In the genomic region with DNA sequence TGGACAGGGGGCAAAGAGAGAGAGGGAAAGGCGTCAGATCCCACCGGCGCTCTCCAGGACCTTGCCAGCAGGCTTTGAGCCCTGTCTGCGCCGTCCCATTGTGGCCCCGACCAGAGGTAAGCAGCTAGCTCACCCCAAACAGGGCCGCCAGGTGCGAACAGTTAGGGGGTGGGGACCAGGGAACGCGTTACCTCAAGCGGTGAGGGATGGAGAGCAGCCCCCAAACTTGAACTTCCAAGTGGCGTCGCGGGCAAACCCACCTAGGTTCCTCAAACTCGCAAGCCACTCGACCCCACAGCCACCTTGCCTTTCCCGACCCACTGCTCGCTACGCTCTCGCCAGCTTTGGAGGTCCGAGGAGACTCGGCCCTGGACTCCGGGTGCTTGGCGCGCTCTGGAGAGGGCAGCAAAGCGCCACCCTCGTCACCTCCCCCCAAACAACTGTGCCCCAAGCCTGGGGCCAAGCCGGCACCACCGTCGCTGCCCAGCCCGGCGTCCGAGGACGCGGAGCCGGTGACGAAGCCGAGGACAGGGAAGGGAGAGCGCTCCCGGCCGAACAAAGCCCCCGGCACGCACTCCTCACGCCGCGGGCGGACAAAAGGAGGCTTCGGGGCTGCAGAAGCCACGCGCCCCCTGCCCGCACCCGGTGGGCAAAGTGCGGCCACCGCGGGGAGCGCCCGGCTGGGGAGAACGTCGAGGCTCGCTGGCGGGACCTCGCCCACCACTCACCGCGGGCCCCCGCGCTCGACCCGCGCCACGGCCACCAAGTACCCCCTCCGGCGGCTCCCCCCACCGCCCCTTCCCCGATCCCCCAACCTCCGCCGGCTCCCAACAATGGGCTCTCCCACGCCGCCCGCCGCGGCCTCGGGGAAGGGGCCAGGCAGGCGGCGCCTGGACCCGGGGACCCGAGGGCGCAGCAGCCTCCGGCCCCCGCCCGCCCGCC, we compare ENCODE assay signal across 1 cellular context.
TF ChIP-seq lines count a peak whose summit lies in the region.

No MANE protein-coding gene starts in this region.

TF ChIP-seq in WTC11, 78 proteins besides CTCF, POLR2A, EP300 and RAD21 (continued from another document):
- TF ChIP-seq, protein P1, sequence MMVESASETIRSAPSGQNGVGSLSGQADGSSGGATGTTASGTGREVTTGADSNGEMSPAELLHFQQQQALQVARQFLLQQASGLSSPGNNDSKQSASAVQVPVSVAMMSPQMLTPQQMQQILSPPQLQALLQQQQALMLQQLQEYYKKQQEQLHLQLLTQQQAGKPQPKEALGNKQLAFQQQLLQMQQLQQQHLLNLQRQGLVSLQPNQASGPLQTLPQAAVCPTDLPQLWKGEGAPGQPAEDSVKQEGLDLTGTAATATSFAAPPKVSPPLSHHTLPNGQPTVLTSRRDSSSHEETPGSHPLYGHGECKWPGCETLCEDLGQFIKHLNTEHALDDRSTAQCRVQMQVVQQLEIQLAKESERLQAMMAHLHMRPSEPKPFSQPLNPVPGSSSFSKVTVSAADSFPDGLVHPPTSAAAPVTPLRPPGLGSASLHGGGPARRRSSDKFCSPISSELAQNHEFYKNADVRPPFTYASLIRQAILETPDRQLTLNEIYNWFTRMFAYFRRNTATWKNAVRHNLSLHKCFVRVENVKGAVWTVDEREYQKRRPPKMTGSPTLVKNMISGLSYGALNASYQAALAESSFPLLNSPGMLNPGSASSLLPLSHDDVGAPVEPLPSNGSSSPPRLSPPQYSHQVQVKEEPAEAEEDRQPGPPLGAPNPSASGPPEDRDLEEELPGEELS (CRISPR knock-in tag; IDR thresholded peaks at IDR 0.05), result no peak
- no peak for TF ChIP-seq SP1 (CRISPR knock-in tag; conservative IDR thresholded peaks at IDR 0.05)
- TF ChIP-seq, protein P2, sequence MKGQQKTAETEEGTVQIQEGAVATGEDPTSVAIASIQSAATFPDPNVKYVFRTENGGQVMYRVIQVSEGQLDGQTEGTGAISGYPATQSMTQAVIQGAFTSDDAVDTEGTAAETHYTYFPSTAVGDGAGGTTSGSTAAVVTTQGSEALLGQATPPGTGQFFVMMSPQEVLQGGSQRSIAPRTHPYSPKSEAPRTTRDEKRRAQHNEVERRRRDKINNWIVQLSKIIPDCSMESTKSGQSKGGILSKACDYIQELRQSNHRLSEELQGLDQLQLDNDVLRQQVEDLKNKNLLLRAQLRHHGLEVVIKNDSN (CRISPR knock-in tag; IDR thresholded peaks at IDR 0.05), result no peak
- TF ChIP-seq, protein P3, sequence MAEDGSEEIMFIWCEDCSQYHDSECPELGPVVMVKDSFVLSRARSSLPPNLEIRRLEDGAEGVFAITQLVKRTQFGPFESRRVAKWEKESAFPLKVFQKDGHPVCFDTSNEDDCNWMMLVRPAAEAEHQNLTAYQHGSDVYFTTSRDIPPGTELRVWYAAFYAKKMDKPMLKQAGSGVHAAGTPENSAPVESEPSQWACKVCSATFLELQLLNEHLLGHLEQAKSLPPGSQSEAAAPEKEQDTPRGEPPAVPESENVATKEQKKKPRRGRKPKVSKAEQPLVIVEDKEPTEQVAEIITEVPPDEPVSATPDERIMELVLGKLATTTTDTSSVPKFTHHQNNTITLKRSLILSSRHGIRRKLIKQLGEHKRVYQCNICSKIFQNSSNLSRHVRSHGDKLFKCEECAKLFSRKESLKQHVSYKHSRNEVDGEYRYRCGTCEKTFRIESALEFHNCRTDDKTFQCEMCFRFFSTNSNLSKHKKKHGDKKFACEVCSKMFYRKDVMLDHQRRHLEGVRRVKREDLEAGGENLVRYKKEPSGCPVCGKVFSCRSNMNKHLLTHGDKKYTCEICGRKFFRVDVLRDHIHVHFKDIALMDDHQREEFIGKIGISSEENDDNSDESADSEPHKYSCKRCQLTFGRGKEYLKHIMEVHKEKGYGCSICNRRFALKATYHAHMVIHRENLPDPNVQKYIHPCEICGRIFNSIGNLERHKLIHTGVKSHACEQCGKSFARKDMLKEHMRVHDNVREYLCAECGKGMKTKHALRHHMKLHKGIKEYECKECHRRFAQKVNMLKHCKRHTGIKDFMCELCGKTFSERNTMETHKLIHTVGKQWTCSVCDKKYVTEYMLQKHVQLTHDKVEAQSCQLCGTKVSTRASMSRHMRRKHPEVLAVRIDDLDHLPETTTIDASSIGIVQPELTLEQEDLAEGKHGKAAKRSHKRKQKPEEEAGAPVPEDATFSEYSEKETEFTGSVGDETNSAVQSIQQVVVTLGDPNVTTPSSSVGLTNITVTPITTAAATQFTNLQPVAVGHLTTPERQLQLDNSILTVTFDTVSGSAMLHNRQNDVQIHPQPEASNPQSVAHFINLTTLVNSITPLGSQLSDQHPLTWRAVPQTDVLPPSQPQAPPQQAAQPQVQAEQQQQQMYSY (CRISPR knock-in tag; IDR thresholded peaks at IDR 0.05), result 0 out of 2 replicates have a peak, but pooled peaks have one; percentile 26
- TF ChIP-seq ZNF671 (CRISPR knock-in tag; IDR thresholded peaks at IDR 0.05), result no peak
- TF ChIP-seq MYBL2 (CRISPR knock-in tag; IDR thresholded peaks at IDR 0.05), result no peak
- no peak for TF ChIP-seq HMGA2 (CRISPR knock-in tag; IDR thresholded peaks at IDR 0.05)
- TF ChIP-seq ZNF396 (CRISPR knock-in tag; IDR thresholded peaks at IDR 0.05; ENCODE audit: borderline replicate concordance), result no peak
- no peak for TF ChIP-seq NR1H2 (CRISPR knock-in tag; IDR thresholded peaks at IDR 0.05)
- TF ChIP-seq, protein P4, sequence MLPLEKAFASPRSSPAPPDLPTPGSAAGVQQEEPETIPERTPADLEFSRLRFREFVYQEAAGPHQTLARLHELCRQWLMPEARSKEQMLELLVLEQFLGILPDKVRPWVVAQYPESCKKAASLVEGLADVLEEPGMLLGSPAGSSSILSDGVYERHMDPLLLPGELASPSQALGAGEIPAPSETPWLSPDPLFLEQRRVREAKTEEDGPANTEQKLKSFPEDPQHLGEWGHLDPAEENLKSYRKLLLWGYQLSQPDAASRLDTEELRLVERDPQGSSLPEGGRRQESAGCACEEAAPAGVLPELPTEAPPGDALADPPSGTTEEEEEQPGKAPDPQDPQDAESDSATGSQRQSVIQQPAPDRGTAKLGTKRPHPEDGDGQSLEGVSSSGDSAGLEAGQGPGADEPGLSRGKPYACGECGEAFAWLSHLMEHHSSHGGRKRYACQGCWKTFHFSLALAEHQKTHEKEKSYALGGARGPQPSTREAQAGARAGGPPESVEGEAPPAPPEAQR (CRISPR knock-in tag; IDR thresholded peaks at IDR 0.05), result no peak
- no peak for TF ChIP-seq ZNF232 (CRISPR knock-in tag; IDR thresholded peaks at IDR 0.05)
- TF ChIP-seq, protein P5, sequence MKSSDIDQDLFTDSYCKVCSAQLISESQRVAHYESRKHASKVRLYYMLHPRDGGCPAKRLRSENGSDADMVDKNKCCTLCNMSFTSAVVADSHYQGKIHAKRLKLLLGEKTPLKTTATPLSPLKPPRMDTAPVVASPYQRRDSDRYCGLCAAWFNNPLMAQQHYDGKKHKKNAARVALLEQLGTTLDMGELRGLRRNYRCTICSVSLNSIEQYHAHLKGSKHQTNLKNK (CRISPR knock-in tag; IDR thresholded peaks at IDR 0.05), result no peak
- TF ChIP-seq KAT7 (CRISPR knock-in tag; IDR thresholded peaks at IDR 0.05; ENCODE audit: borderline replicate concordance), result 0 out of 2 replicates have a peak, but pooled peaks have one; percentile 33
- TF ChIP-seq, protein P6, sequence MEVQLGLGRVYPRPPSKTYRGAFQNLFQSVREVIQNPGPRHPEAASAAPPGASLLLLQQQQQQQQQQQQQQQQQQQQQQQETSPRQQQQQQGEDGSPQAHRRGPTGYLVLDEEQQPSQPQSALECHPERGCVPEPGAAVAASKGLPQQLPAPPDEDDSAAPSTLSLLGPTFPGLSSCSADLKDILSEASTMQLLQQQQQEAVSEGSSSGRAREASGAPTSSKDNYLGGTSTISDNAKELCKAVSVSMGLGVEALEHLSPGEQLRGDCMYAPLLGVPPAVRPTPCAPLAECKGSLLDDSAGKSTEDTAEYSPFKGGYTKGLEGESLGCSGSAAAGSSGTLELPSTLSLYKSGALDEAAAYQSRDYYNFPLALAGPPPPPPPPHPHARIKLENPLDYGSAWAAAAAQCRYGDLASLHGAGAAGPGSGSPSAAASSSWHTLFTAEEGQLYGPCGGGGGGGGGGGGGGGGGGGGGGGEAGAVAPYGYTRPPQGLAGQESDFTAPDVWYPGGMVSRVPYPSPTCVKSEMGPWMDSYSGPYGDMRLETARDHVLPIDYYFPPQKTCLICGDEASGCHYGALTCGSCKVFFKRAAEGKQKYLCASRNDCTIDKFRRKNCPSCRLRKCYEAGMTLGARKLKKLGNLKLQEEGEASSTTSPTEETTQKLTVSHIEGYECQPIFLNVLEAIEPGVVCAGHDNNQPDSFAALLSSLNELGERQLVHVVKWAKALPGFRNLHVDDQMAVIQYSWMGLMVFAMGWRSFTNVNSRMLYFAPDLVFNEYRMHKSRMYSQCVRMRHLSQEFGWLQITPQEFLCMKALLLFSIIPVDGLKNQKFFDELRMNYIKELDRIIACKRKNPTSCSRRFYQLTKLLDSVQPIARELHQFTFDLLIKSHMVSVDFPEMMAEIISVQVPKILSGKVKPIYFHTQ (CRISPR knock-in tag; IDR thresholded peaks at IDR 0.05), result no peak
- TF ChIP-seq, protein P7, sequence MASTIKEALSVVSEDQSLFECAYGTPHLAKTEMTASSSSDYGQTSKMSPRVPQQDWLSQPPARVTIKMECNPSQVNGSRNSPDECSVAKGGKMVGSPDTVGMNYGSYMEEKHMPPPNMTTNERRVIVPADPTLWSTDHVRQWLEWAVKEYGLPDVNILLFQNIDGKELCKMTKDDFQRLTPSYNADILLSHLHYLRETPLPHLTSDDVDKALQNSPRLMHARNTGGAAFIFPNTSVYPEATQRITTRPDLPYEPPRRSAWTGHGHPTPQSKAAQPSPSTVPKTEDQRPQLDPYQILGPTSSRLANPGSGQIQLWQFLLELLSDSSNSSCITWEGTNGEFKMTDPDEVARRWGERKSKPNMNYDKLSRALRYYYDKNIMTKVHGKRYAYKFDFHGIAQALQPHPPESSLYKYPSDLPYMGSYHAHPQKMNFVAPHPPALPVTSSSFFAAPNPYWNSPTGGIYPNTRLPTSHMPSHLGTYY (CRISPR knock-in tag; IDR thresholded peaks at IDR 0.05), result no peak
- TF ChIP-seq, protein P8, sequence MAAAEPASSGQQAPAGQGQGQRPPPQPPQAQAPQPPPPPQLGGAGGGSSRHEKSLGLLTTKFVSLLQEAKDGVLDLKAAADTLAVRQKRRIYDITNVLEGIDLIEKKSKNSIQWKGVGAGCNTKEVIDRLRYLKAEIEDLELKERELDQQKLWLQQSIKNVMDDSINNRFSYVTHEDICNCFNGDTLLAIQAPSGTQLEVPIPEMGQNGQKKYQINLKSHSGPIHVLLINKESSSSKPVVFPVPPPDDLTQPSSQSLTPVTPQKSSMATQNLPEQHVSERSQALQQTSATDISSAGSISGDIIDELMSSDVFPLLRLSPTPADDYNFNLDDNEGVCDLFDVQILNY (CRISPR knock-in tag; IDR thresholded peaks at IDR 0.05), result no peak
- TF ChIP-seq, protein P9, sequence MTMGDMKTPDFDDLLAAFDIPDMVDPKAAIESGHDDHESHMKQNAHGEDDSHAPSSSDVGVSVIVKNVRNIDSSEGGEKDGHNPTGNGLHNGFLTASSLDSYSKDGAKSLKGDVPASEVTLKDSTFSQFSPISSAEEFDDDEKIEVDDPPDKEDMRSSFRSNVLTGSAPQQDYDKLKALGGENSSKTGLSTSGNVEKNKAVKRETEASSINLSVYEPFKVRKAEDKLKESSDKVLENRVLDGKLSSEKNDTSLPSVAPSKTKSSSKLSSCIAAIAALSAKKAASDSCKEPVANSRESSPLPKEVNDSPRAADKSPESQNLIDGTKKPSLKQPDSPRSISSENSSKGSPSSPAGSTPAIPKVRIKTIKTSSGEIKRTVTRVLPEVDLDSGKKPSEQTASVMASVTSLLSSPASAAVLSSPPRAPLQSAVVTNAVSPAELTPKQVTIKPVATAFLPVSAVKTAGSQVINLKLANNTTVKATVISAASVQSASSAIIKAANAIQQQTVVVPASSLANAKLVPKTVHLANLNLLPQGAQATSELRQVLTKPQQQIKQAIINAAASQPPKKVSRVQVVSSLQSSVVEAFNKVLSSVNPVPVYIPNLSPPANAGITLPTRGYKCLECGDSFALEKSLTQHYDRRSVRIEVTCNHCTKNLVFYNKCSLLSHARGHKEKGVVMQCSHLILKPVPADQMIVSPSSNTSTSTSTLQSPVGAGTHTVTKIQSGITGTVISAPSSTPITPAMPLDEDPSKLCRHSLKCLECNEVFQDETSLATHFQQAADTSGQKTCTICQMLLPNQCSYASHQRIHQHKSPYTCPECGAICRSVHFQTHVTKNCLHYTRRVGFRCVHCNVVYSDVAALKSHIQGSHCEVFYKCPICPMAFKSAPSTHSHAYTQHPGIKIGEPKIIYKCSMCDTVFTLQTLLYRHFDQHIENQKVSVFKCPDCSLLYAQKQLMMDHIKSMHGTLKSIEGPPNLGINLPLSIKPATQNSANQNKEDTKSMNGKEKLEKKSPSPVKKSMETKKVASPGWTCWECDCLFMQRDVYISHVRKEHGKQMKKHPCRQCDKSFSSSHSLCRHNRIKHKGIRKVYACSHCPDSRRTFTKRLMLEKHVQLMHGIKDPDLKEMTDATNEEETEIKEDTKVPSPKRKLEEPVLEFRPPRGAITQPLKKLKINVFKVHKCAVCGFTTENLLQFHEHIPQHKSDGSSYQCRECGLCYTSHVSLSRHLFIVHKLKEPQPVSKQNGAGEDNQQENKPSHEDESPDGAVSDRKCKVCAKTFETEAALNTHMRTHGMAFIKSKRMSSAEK (CRISPR knock-in tag; IDR thresholded peaks at IDR 0.05; ENCODE audit: borderline replicate concordance), result no peak
- TF ChIP-seq RELA (CRISPR knock-in tag; IDR thresholded peaks at IDR 0.05; ENCODE audit: borderline replicate concordance), result peak; percentile 47; the same call in 1 of the 2 replicates
- no peak for TF ChIP-seq CREM (CRISPR knock-in tag; IDR thresholded peaks at IDR 0.05)
- no peak for TF ChIP-seq GRHL2 (CRISPR knock-in tag; IDR thresholded peaks at IDR 0.05; ENCODE audit: insufficient replicate concordance, severe bottlenecking)
- TF ChIP-seq, protein P10, sequence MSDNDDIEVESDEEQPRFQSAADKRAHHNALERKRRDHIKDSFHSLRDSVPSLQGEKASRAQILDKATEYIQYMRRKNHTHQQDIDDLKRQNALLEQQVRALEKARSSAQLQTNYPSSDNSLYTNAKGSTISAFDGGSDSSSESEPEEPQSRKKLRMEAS (CRISPR knock-in tag; IDR thresholded peaks at IDR 0.05), result 0 out of 2 replicates have a peak, but pooled peaks have one; percentile 30
TF ChIP-seq in WTC11: peak in this region for 5.
